1 cellular context compared by ENCODE assay signal in genomic region chr20:57393321-57394086, GRCh38.
TF ChIP-seq lines count a peak whose summit lies in the region.

No MANE protein-coding gene starts in this region.

TF ChIP-seq in SK-N-SH treated with all-trans-retinoic acid at 6 μM for 48 hours, 23 proteins besides CTCF, POLR2A, EP300 and RAD21 (continued from another document):
- TF ChIP-seq TSHZ2 (CRISPR knock-in tag; IDR thresholded peaks at IDR 0.05), result no peak
TF ChIP-seq in SK-N-SH treated with all-trans-retinoic acid at 6 μM for 48 hours: peak in this region for 0.
